Comparison of ENCODE assay signal across 8 cellular contexts in the genomic region with DNA sequence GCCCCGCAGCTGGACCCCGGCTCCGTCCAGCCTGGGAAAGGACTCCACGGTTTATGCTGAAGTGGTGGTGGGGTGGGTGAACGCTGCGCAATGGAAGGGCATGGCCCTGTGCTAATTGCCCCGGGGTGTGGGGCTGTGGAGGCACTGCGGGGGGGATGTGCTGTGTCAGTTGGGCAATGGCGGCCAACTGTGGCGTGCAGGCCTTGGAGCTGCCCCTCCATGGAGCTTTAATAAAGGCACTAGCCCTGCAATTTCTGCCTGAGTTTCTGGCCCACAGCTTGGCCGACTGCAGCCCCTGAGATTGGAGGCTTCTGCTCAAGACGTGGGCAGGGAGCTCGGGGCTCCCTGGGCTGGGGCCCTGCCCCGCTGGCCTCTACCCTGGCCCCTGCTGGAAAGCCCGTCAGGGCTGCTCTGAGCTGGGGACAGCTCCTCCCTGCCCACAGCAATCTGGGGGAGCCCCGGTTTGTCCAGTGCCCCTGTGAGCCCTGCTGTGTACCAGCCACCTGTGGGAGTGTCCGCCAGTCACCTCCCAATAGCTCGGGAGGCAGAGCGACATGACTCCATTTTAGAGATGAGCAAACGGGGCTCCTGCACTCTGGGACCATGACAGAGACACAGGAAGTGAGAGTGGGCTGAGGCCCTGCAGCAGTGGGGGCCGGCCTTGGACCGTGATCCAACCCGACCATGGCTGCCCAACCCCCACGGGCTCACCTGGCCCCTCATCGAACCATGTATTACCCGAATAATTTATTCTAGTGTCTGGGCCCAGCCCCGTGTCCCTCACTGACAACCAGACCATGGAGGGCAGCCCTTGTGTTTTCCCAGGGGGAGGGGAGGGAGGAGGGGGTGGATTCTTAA. TPM values are rescaled to one million over a fixed set of nuclear protein-coding genes. Genes with fewer than 3 reads are reported as not detected.
DNase-seq lines count a peak whose midpoint lies in the region; ATAC-seq and TF ChIP-seq lines count a peak whose summit lies in the region.

No MANE protein-coding gene starts in this region.

- H3K27ac Mint-ChIP-seq in neural crest cell (ENCODE audit: unreplicated experiment): no peak overlapping the region

- peak overlapping the region; percentile 87 for H3K4me3 Mint-ChIP-seq in neural crest cell

- in situ Hi-C loops in ACHN (cut with HindIII; ENCODE audit: low pct_ligation_motif_present, low pct_unique_long_range_greater_than_20kb, low sequenced_read_pairs): no loop called here

- peak; percentile 18 for DNase-seq in ACHN
- no peak for DNase-seq in coronary artery (ENCODE audit: low spot score)
- peak; percentile 24 for DNase-seq in neural crest cell (ENCODE audit: low read depth, low spot score)
- no peak for DNase-seq in GM03348 (ENCODE audit: low spot score)
- no peak for DNase-seq in ureter (ENCODE audit: low spot score)
- no peak for DNase-seq in AG20443 (ENCODE audit: low spot score)

- H3K36me3 Mint-ChIP-seq in neural crest cell (ENCODE audit: low read depth): no peaks in the 10 kb centered on the region

- no peak for TF ChIP-seq CTCF in coronary artery (IDR thresholded peaks at IDR 0.05)
- no peak for TF ChIP-seq CTCF in neural crest cell (conservative IDR thresholded peaks at IDR 0.05)

- H3K4me3 ChIP-seq in coronary artery: peak overlapping the region; percentile 85

- peak overlapping the region; percentile 98 to 99 for H3K27ac ChIP-seq in coronary artery

- peaks cover 29% of the 10 kb centered on the region for H3K4me1 Mint-ChIP-seq in neural crest cell

- no peaks in the 10 kb centered on the region for H3K9me3 Mint-ChIP-seq in neural crest cell

- ATAC-seq in GM21423 (IDR thresholded peaks at IDR 0.05; ENCODE audit: unreplicated experiment) (peak; percentile 18), SK-N-SH treated with all-trans-retinoic acid at 6 μM for 48 hours (peak; percentile 12)

- H3K27me3 Mint-ChIP-seq in neural crest cell (ENCODE audit: low read depth): no peaks in the 10 kb centered on the region

TF ChIP-seq in SK-N-SH treated with all-trans-retinoic acid at 6 μM for 48 hours, 23 proteins besides CTCF, POLR2A, EP300 and RAD21:
- TF ChIP-seq ARNTL (CRISPR knock-in tag; IDR thresholded peaks at IDR 0.05; ENCODE audit: borderline replicate concordance, low read depth) (no peak), CSDC2 (CRISPR knock-in tag; IDR thresholded peaks at IDR 0.05) (no peak), PPARA (CRISPR knock-in tag; IDR thresholded peaks at IDR 0.05; ENCODE audit: borderline replicate concordance) (no peak), ZFP3 (CRISPR knock-in tag; IDR thresholded peaks at IDR 0.05) (no peak)
- TF ChIP-seq, protein P1, sequence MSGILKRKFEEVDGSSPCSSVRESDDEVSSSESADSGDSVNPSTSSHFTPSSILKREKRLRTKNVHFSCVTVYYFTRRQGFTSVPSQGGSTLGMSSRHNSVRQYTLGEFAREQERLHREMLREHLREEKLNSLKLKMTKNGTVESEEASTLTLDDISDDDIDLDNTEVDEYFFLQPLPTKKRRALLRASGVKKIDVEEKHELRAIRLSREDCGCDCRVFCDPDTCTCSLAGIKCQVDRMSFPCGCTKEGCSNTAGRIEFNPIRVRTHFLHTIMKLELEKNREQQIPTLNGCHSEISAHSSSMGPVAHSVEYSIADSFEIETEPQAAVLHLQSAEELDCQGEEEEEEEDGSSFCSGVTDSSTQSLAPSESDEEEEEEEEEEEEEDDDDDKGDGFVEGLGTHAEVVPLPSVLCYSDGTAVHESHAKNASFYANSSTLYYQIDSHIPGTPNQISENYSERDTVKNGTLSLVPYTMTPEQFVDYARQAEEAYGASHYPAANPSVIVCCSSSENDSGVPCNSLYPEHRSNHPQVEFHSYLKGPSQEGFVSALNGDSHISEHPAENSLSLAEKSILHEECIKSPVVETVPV (CRISPR knock-in tag; IDR thresholded peaks at IDR 0.05): no peak
TF ChIP-seq in SK-N-SH treated with all-trans-retinoic acid at 6 μM for 48 hours: peak in this region for 0.

RNA-seq across cellular contexts. Expression of a gene that starts 8.7 kb away (rescaled TPM):
- total RNA-seq in neural crest cell (0.61 TPM in 2 replicates), ureter (160 TPM)

RNA-seq across cellular contexts. Expression of a gene that starts 17.4 kb away (rescaled TPM):
- total RNA-seq in neural crest cell (90.9 and 92.2 TPM in 2 replicates), ureter (0.57 TPM)

RNA-seq across cellular contexts. Expression of a gene that starts 21.0 kb away (rescaled TPM):
- total RNA-seq in neural crest cell (62.5 and 65.5 TPM in 2 replicates), ureter (29.9 TPM)

RNA-seq across cellular contexts. Expression of a gene that starts 39.1 kb away (rescaled TPM):
- total RNA-seq in neural crest cell: 51.3 and 58.9 TPM in 2 replicates
- 37.1 TPM for total RNA-seq in ureter

Comparison
In these comparisons a context has a peak if more than half of its experiments do, and no peak if none do; other contexts are left out.
1. DNase-seq: peak in ACHN (single experiment) and neural crest cell (single experiment); none in coronary artery (single experiment), GM03348 (single experiment), ureter (single experiment) and AG20443 (single experiment).
2. RNA of a gene that starts 8.7 kb away (total RNA-seq): 160 TPM in ureter (single experiment); 0.61 TPM in neural crest cell; every median in the first group is over 10 times any median in the second.
3. RNA of a gene that starts 17.4 kb away (total RNA-seq): 90.9 to 92.2 TPM in neural crest cell; 0.57 TPM in ureter (single experiment); every median in the first group is over 10 times any median in the second.